Comparison of ENCODE assay signal across 11 cellular contexts in genomic region chr1:12448746-12449177, GRCh38.
DNase-seq lines count a peak whose midpoint lies in the region; ATAC-seq and TF ChIP-seq lines count a peak whose summit lies in the region.
"Had no signal": no experiment of that assay in that cellular context is flagged by ENCODE, and none has a peak within 500 bp of the region (broad histone marks: within the 10 kb centered on the region; RNA-seq: fewer than 3 reads in every experiment).

No MANE protein-coding gene starts in this region.

- H3K9me3 Mint-ChIP-seq in MCF 10A (ENCODE audit: unreplicated experiment): no peaks in the 10 kb centered on the region

- H3K27me3 ChIP-seq in breast epithelium (no peaks in the 10 kb centered on the region), colonic mucosa (no peaks in the 10 kb centered on the region), vagina (no peaks in the 10 kb centered on the region)

- H3K4me1 Mint-ChIP-seq in MCF 10A (ENCODE audit: insufficient read depth, unreplicated experiment): peaks cover 13% of the 10 kb centered on the region

- peak in 1 of 2 donors; percentile 66 for DNase-seq in breast epithelium (ENCODE audit: low spot score in 2 of 2)
- DNase-seq in MCF 10A (ENCODE audit: unreplicated experiment): no peak
- DNase-seq in colonic mucosa: no peak
- no peak for DNase-seq in mucosa of descending colon
- DNase-seq in vagina (ENCODE audit: extremely low spot score in 2 of 2): no peak
- DNase-seq in stimulated activated CD4-positive, alpha-beta T cell treated with anti-CD3 and anti-CD28 coated beads, Interleukin-4, amount 100 ng/mL, for 24 hours: no peak
- no peak for DNase-seq in NCI-H2227 treated with DMSO at 0.1 percent for 48 hours (lab: John Stamatoyannopoulos, UW)
- DNase-seq: DMS53; effector CD4-positive, alpha-beta T cell; PC-9 had no signal

- intact Hi-C loops in breast epithelium (cut with DNase I; ENCODE audit: low total_unique reads): no loop called here
- intact Hi-C loops in MCF 10A (cut with micrococcal nuclease): no loop called here
- intact Hi-C loops in colonic mucosa (cut with DNase I): no loop called here
- intact Hi-C loops in mucosa of descending colon (cut with DNase I, micrococcal nuclease): no loop called here
- intact Hi-C loops in vagina (cut with DNase I): loop anchor here (5.0 to 10.0 kb wide), 2 partner anchors 134 to 169 kb away; partner anchors contain the start of gene DHRS3

- no TSS peak for BruUV-seq in MCF 10A (replicated peaks; lab: Mats Ljungman, UMichigan)

- H3K36me3 ChIP-seq in breast epithelium (no peaks in the 10 kb centered on the region), colonic mucosa (no peaks in the 10 kb centered on the region), mucosa of descending colon (ENCODE audit: low read depth) (no peaks in the 10 kb centered on the region), vagina (no peaks in the 10 kb centered on the region)

- POLR2A ChIA-PET in MCF 10A (lab: Yijun Ruan, JAX): interaction anchor here (1.2 to 3.3 kb wide), 2 partner anchors 12 to 170 kb away, joined by 3 to 16 read pairs; no protein-coding TSS in a partner anchor

- H3K27me3 Mint-ChIP-seq in MCF 10A (ENCODE audit: insufficient read depth, unreplicated experiment): no peaks in the 10 kb centered on the region

- H3K27ac ChIP-seq in breast epithelium (peak overlapping the region; percentile 83 to 93), colonic mucosa (peak overlapping the region; percentile 62), vagina (peak overlapping the region; percentile 83)
- H3K27ac ChIP-seq: PC-9 had no signal

- TF ChIP-seq CTCF in breast epithelium (IDR thresholded peaks at IDR 0.05): no peak
- no peak for TF ChIP-seq CTCF in MCF 10A (IDR thresholded peaks at IDR 0.05; ENCODE audit: unreplicated experiment)
- TF ChIP-seq CTCF in colonic mucosa (IDR thresholded peaks at IDR 0.05): no peak
- no peak for TF ChIP-seq CTCF in mucosa of descending colon (IDR thresholded peaks at IDR 0.05)
- no peak for TF ChIP-seq CTCF in vagina (IDR thresholded peaks at IDR 0.05)

- no peak overlapping the region for H3K4me3 ChIP-seq in breast epithelium
- H3K4me3 ChIP-seq in colonic mucosa: no peak overlapping the region
- no peak overlapping the region for H3K4me3 ChIP-seq in mucosa of descending colon
- H3K4me3 ChIP-seq in vagina: no peak overlapping the region
- H3K4me3 ChIP-seq: PC-9 had no signal

- H3K4me3 Mint-ChIP-seq in MCF 10A (ENCODE audit: unreplicated experiment): no peak overlapping the region

- H3K27ac Mint-ChIP-seq in MCF 10A (ENCODE audit: low read depth, unreplicated experiment): no peak overlapping the region

- no peaks in the 10 kb centered on the region for H3K9me3 ChIP-seq in breast epithelium
- no peaks in the 10 kb centered on the region for H3K9me3 ChIP-seq in colonic mucosa
- H3K9me3 ChIP-seq in mucosa of descending colon: no peaks in the 10 kb centered on the region
- no peaks in the 10 kb centered on the region for H3K9me3 ChIP-seq in vagina

- H3K4me1 ChIP-seq in breast epithelium (peaks cover 7 to 50% of the 10 kb centered on the region in 2 donors), colonic mucosa (peaks cover 4% of the 10 kb centered on the region), mucosa of descending colon (ENCODE audit: low read depth) (peaks cover 15% of the 10 kb centered on the region), vagina (peaks cover 86% of the 10 kb centered on the region)

- peak; percentile 50 for ATAC-seq in mucosa of descending colon
- no peak for ATAC-seq in GM19455 (IDR thresholded peaks at IDR 0.05; ENCODE audit: unreplicated experiment)

- H3K36me3 Mint-ChIP-seq in MCF 10A (ENCODE audit: insufficient read depth, unreplicated experiment): peaks cover 18% of the 10 kb centered on the region

- CTCF ChIA-PET in MCF 10A (lab: Yijun Ruan, JAX): interaction anchor here (0.7 to 1.1 kb wide), 2 partner anchors 8 to 76 kb away, joined by 3 read pairs; no protein-coding TSS in a partner anchor

- TF ChIP-seq POLR2A in breast epithelium (IDR thresholded peaks at IDR 0.05) (no peak), vagina (IDR thresholded peaks at IDR 0.05) (no peak)

- no peak overlapping the region for H3K9ac ChIP-seq in colonic mucosa (ENCODE audit: low read depth in 2 of 2, low read length in 2 of 2)
